ENCODE assay signal across 8 cellular contexts in genomic region chr18:32019251-32019943, GRCh38. TPM values are rescaled to one million over a fixed set of nuclear protein-coding genes. Genes with fewer than 3 reads are reported as not detected.
DNase-seq lines count a peak whose midpoint lies in the region; ATAC-seq and TF ChIP-seq lines count a peak whose summit lies in the region.

No MANE protein-coding gene starts in this region.

- H3K9me3 ChIP-seq in muscle layer of duodenum (ENCODE audit: control insufficient read depth in 1 of 2, low read length in 2 of 2) = no peaks in the 10 kb centered on the region

- peaks cover 0 to 12% of the 10 kb centered on the region in 2 donors for H3K4me1 ChIP-seq in muscle layer of duodenum (ENCODE audit: control insufficient read depth in 1 of 2, insufficient read depth in 2 of 2, low read length in 2 of 2)

- H3K4me3 ChIP-seq in epithelial cell of proximal tubule (ENCODE audit: low read depth, low read length) (peak overlapping the region; percentile 74), muscle layer of duodenum (ENCODE audit: low read depth in 1 of 2, low read length in 2 of 2) (peak overlapping the region; percentile 71 to 90)

- no peaks in the 10 kb centered on the region for H3K36me3 ChIP-seq in muscle layer of duodenum (ENCODE audit: control insufficient read depth in 1 of 2, insufficient read depth in 2 of 2, low read length in 2 of 2)

- ATAC-seq in GM19455 (IDR thresholded peaks at IDR 0.05; ENCODE audit: unreplicated experiment) (peak; percentile 11), HG02798 (IDR thresholded peaks at IDR 0.05; ENCODE audit: poor library complexity, unreplicated experiment) (no peak)
- ATAC-seq in stimulated activated naive CD8-positive, alpha-beta T cell treated with anti-CD3 and anti-CD28 coated beads, Interleukin-15, Interleukin-2, amounts not matched to agents 100 U/mL and 50 U/mL, for 24 hours = peak; percentile 16

- peak overlapping the region; percentile 32 for H3K27ac ChIP-seq in muscle layer of duodenum (ENCODE audit: low read length)

- DNase-seq in AG08395 (ENCODE audit: low spot score) (peak; percentile 17), NCI-H510A (lab: John Stamatoyannopoulos, UW) (peak; percentile 67), activated T-cell treated with anti-CD3 and anti-CD28 coated beads for 4 hours (peak; percentile 11), epithelial cell of proximal tubule (ENCODE audit: low read depth) (peak; percentile 16)
- DNase-seq in stimulated activated naive CD8-positive, alpha-beta T cell treated with anti-CD3 and anti-CD28 coated beads, Interleukin-15, Interleukin-2, amounts not matched to agents 100 U/mL and 50 U/mL, for 24 hours = peak; percentile 46

- no peak for TF ChIP-seq CTCF in epithelial cell of proximal tubule (conservative IDR thresholded peaks at IDR 0.05; ENCODE audit: low read depth, low read length)

- H3K27me3 ChIP-seq in muscle layer of duodenum (ENCODE audit: low read depth, low read length) = no peaks in the 10 kb centered on the region

RNA-seq across cellular contexts. Expression of gene RNF125, which starts 0.8 kb away (rescaled TPM):
- 0.72 and 3.4 TPM in 2 replicates for total RNA-seq in epithelial cell of proximal tubule

Comparison
In these comparisons a context has a peak if more than half of its experiments do, and no peak if none do; other contexts are left out.
1. DNase-seq: peak in every context shown above with its lines; median percentile 67 in NCI-H510A; 46 in stimulated activated naive CD8-positive, alpha-beta T cell treated with anti-CD3 and anti-CD28 coated beads, Interleukin-15, Interleukin-2, amounts not matched to agents 100 U/mL and 50 U/mL, for 24 hours; 17 in AG08395; 16 in epithelial cell of proximal tubule; 11 in activated T-cell treated with anti-CD3 and anti-CD28 coated beads for 4 hours.